ENCODE assay signal across 8 cellular contexts in the genomic region with DNA sequence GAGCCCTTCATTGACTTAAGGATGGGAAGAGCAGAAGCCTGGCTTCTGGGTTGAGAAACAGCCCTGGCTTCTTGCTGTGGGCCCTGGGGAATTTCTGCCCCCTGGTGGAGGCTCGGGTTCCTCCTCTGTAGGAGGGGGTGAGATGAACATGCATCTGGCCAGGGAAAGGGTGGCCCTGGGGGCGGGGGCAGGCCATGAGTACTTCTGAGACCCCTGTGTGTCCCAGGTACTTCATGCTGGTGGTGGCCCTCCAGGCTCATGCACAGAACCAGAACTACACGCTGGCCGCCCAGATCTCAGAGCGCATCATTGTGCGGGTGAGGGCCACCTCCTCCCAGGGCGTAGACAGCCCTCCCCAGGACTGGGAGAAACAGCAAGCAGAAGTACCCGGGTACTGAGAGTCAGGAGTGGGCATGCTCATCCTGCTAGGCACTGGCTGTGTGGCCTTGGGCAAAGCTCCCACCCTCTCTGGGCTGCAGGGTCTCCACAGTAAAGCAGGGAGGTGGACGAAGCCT. TPM values are rescaled to one million over a fixed set of nuclear protein-coding genes. Genes with fewer than 3 reads are reported as not detected.
DNase-seq lines count a peak whose midpoint lies in the region; ATAC-seq and TF ChIP-seq lines count a peak whose summit lies in the region.

No MANE protein-coding gene starts in this region.

- no peaks in the 10 kb centered on the region for H3K36me3 ChIP-seq in CD8-positive, alpha-beta memory T cell (ENCODE audit: insufficient read depth, low read length)
- H3K36me3 ChIP-seq in Peyer's patch = peaks cover 0 to 37% (median 0%) of the 10 kb centered on the region in 3 donors
- H3K36me3 ChIP-seq in psoas muscle (ENCODE audit: insufficient read depth in 1 of 2, low read depth in 1 of 2) = no peaks in the 10 kb centered on the region

- H3K9me3 ChIP-seq in CD8-positive, alpha-beta memory T cell (ENCODE audit: low read length) = no peaks in the 10 kb centered on the region
- H3K9me3 ChIP-seq in Peyer's patch (no peaks in the 10 kb centered on the region), psoas muscle (no peaks in the 10 kb centered on the region)

- H3K4me1 Mint-ChIP-seq in CD8-positive, alpha-beta memory T cell = peaks cover 10 to 23% (median 20%) of the 10 kb centered on the region in 3 donors

- no peaks in the 10 kb centered on the region for H3K27me3 ChIP-seq in CD8-positive, alpha-beta memory T cell (ENCODE audit: insufficient read depth, low read length, poor library complexity, severe bottlenecking)
- H3K27me3 ChIP-seq in Peyer's patch = no peaks in the 10 kb centered on the region
- no peaks in the 10 kb centered on the region for H3K27me3 ChIP-seq in psoas muscle (ENCODE audit: insufficient read depth in 3 of 3, low read length in 2 of 3)

- peaks cover 0 to 4% of the 10 kb centered on the region in 2 donors for H3K27me3 Mint-ChIP-seq in CD8-positive, alpha-beta memory T cell

- POLR2A ChIA-PET in CD8-positive, alpha-beta memory T cell (lab: Charles Lee) = no interaction called here

- ATAC-seq in GM21619 (IDR thresholded peaks at IDR 0.05; ENCODE audit: unreplicated experiment) = peak; percentile 46
- ATAC-seq in psoas muscle = peak; percentile 51 to 71 (median 54)
- ATAC-seq in GM18867 (IDR thresholded peaks at IDR 0.05; ENCODE audit: unreplicated experiment) = no peak

- TF ChIP-seq POLR2A in Peyer's patch (IDR thresholded peaks at IDR 0.05) = no peak

- peak overlapping the region in 3 of 8 donors; percentile 40 to 82 (median 61) for H3K27ac Mint-ChIP-seq in CD8-positive, alpha-beta memory T cell

- no peak overlapping the region for H3K4me3 ChIP-seq in CD8-positive, alpha-beta memory T cell (ENCODE audit: low read length)
- H3K4me3 ChIP-seq in Peyer's patch (no peak overlapping the region), psoas muscle (no peak overlapping the region)

- intact Hi-C loops in psoas muscle (cut with DNase I) = no loop called here

- peaks cover 12% of the 10 kb centered on the region for H3K4me1 ChIP-seq in CD8-positive, alpha-beta memory T cell (ENCODE audit: insufficient read depth, low read length)
- H3K4me1 ChIP-seq in Peyer's patch (peaks cover 0 to 6% (median 0%) of the 10 kb centered on the region in 4 donors), psoas muscle (peaks cover 3% of the 10 kb centered on the region)

- H3K4me3 Mint-ChIP-seq in CD8-positive, alpha-beta memory T cell = peak overlapping the region in 6 of 7 donors; percentile 45 to 76 (median 62)

- H3K36me3 Mint-ChIP-seq in CD8-positive, alpha-beta memory T cell = no peaks in the 10 kb centered on the region

- DNase-seq in CD8-positive, alpha-beta memory T cell = peak; percentile 24 to 63 (median 35)
- DNase-seq in Peyer's patch (peak; percentile 28 to 81 (median 73)), germinal center (ENCODE audit: low spot score) (peak; percentile 82), psoas muscle (peak; percentile 47 to 74), NCI-H1105 (lab: John Stamatoyannopoulos, UW) (no peak)
- DNase-seq in activated naive CD4-positive, alpha-beta T cell (lab: John Stamatoyannopoulos, UW) = peak in 3 of 4 experiments; percentile 14 to 54 (median 30)

- no peak overlapping the region for H3K27ac ChIP-seq in CD8-positive, alpha-beta memory T cell (ENCODE audit: low read depth, low read length)
- no peak overlapping the region for H3K27ac ChIP-seq in Peyer's patch
- H3K27ac ChIP-seq in psoas muscle = no peak overlapping the region

- WGBS in psoas muscle, 3 donors = 60 to 62% (median 62%) methylated on average over 9 of the region's 9 CpGs

- CTCF ChIA-PET in CD8-positive, alpha-beta memory T cell (lab: Charles Lee) = no interaction called here

- no peaks in the 10 kb centered on the region for H3K9me3 Mint-ChIP-seq in CD8-positive, alpha-beta memory T cell

- TF ChIP-seq CTCF in Peyer's patch (IDR thresholded peaks at IDR 0.05) (peak in 4 of 6 experiments; percentile 51 to 76 (median 70)), psoas muscle (IDR thresholded peaks at IDR 0.05) (peak; percentile 54)

RNA-seq across cellular contexts. Expression of gene TMEM258, which starts 15.8 kb away (rescaled TPM):
- 100 to 1,000 TPM; 148 to 152 TPM for total RNA-seq in CD8-positive, alpha-beta memory T cell
- 258 TPM for polyA plus RNA-seq in CD8-positive, alpha-beta memory T cell
- total RNA-seq in Peyer's patch (10 to 100 TPM in 3 of 4 donors, not detected in 1; 28.7 to 34.7 (median 34.5) TPM), psoas muscle (10 to 100 TPM; 76.0 to 93.2 (median 80.9) TPM)
- polyA plus RNA-seq in psoas muscle = 100 to 1,000 TPM; 152 to 177 (median 159) TPM

RNA-seq across cellular contexts. Expression of gene FEN1, which starts 16.1 kb away (rescaled TPM):
- 100 to 1,000 TPM; 112 to 121 TPM for total RNA-seq in CD8-positive, alpha-beta memory T cell
- polyA plus RNA-seq in CD8-positive, alpha-beta memory T cell = 15.4 TPM
- total RNA-seq in Peyer's patch (10 to 100 TPM in 1 of 4 donors, 1 to 10 TPM in 3; 4.3 to 33.0 (median 8.8) TPM), psoas muscle (10 to 100 TPM in 2 of 4 donors, 1 to 10 TPM in 2; 5.7 to 10.5 (median 8.5) TPM)
- polyA plus RNA-seq in psoas muscle = 10 to 100 TPM; 10.3 to 30.3 (median 17.1) TPM

RNA-seq across cellular contexts. Expression of gene MYRF, which starts 24.2 kb away (rescaled TPM):
- under 1 TPM; 0.70 to 0.93 TPM for total RNA-seq in CD8-positive, alpha-beta memory T cell
- 0.63 TPM for polyA plus RNA-seq in CD8-positive, alpha-beta memory T cell
- 10 to 100 TPM; 18.2 to 80.9 (median 49.9) TPM for total RNA-seq in Peyer's patch
- total RNA-seq in psoas muscle = under 1 TPM in 3 of 4 donors, not detected in 1; 0.15 to 0.24 (median 0.24) TPM
- polyA plus RNA-seq in psoas muscle = under 1 TPM; 0.01 to 0.08 (median 0.08) TPM

RNA-seq across cellular contexts. Expression of gene FADS1, which starts 40.2 kb away (rescaled TPM):
- 1 to 10 TPM; 6.3 TPM for total RNA-seq in CD8-positive, alpha-beta memory T cell
- polyA plus RNA-seq in CD8-positive, alpha-beta memory T cell = 1.4 TPM
- total RNA-seq in Peyer's patch (1 to 10 TPM; 4.9 to 9.9 (median 6.7) TPM), psoas muscle (10 to 100 TPM; 13.7 to 93.2 (median 20.6) TPM)
- polyA plus RNA-seq in psoas muscle = 10 to 100 TPM in 2 of 3 donors, 1 to 10 TPM in 1; 8.6 to 70.8 (median 16.9) TPM

RNA-seq across cellular contexts. Expression of gene FADS2, which starts 51.5 kb away (rescaled TPM):
- 1 to 10 TPM; 7.2 to 10.0 TPM for total RNA-seq in CD8-positive, alpha-beta memory T cell
- polyA plus RNA-seq in CD8-positive, alpha-beta memory T cell = 0.98 TPM
- total RNA-seq in Peyer's patch (10 to 100 TPM in 2 of 4 donors, 1 to 10 TPM in 2; 1.6 to 30.7 (median 12.0) TPM), psoas muscle (1 to 10 TPM; 3.3 to 8.4 (median 6.0) TPM)
- 1 to 10 TPM; 2.2 to 5.5 (median 3.6) TPM for polyA plus RNA-seq in psoas muscle

Comparison
In these comparisons a context has a peak if more than half of its experiments do, and no peak if none do; other contexts are left out.
1. RNA of gene MYRF, which starts 24.2 kb away (total RNA-seq): 18.2 to 80.9 TPM in Peyer's patch; 0.70 to 0.93 TPM in CD8-positive, alpha-beta memory T cell and 0.15 to 0.24 TPM in psoas muscle; every median in the first group is over 4 times any median in the second.